8 cellular contexts compared by ENCODE assay signal in the genomic region with DNA sequence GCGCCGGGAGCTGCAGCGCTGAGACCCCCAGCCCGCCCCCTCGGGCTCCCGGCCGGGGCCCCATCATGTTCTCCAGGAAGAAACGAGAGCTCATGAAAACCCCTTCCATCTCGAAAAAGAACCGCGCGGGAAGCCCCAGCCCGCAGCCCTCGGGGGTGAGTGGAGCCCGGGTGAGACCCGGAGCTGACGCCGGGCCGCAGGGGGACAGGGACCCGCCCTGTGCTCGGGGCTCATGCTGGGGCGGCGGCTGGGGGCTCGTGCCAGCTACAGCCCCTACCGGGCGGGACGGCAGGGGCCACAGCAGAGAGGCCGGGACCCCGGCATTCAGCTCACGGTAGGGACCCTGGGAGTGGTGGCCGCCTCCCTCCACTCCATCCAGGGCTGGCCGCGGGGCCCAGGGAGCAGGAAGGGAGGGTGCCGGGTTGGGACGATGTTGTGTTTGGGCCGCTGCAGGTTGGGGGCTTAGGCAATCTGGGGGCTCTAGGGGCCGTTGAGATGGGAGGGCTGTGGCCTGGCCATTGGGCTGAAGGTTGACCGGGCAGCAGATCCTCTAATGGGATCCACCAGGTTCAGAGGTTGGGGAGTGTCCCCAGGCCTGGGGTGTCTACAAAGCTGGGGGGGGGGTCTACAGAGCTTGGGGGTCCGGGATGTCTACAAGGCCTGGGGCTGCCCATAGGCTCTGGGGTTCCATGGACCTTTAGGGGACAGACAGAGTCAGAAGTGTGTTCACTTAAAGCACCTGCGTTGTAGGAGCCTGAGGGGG. TPM values are rescaled to one million over a fixed set of nuclear protein-coding genes. Genes with fewer than 3 reads are reported as not detected.
DNase-seq lines count a peak whose midpoint lies in the region; ATAC-seq, FAIRE-seq and TF ChIP-seq lines count a peak whose summit lies in the region.

No MANE protein-coding gene starts in this region.

- H3K36me3 ChIP-seq in HepG2 (replicated peaks in 1 of 2; ENCODE audit: control insufficient read depth in 1 of 2, insufficient read depth in 2 of 2, low read length in 2 of 2), result no peaks in the 10 kb centered on the region

- CTCF ChIA-PET in HepG2 (lab: Yijun Ruan, JAX; ENCODE audit: low intra/inter-chr PET ratio, low total read pairs), result no interaction called here

- no peak for TF ChIP-seq EP300 in HepG2 (IDR thresholded peaks at IDR 0.05; ENCODE audit: low read depth in 2 of 2, low read length in 2 of 2)
- TF ChIP-seq EP300 in HepG2 (CRISPR knock-in tag; IDR thresholded peaks at IDR 0.05; ENCODE audit: borderline replicate concordance), result no peak

- in situ Hi-C loops in HepG2 (cut with HindIII; ENCODE audit: extremely low pct_ligation_motif_present, low pct_unique_long_range_greater_than_20kb), result loop anchor here (5.0 kb wide), 1 partner anchor 35 kb away; the partner anchor contains the start of gene GPX4

- peak overlapping the region; percentile 71 to 78 (median 77) for H3K4me3 ChIP-seq in HepG2 (replicated peaks in 1 of 3; ENCODE audit: insufficient read depth in 1 of 3, low read depth in 2 of 3, low read length in 3 of 3)

- H3K9ac ChIP-seq in HepG2 (ENCODE audit: insufficient read depth, low read depth, low read length), result peak overlapping the region; percentile 54; the same call in 1 of the 2 replicates

- TF ChIP-seq RAD21 in HepG2 (CRISPR knock-in tag; IDR thresholded peaks at IDR 0.05), result no peak

- TF ChIP-seq CTCF in HepG2 (CRISPR knock-in tag; IDR thresholded peaks at IDR 0.05), result no peak

- H3K4me1 ChIP-seq in HepG2 (ENCODE audit: insufficient read depth, low read length), result peaks cover 39% of the 10 kb centered on the region

- POLR2A ChIA-PET in HepG2 (lab: Yijun Ruan, JAX), result interaction anchor here (0.9 to 2.7 kb wide), 10 partner anchors 8 to 201 kb away, joined by 3 to 9 read pairs (median 5); partner anchors contain the start of genes CIRBP, CNN2, GPX4 and RNU6-2

- WGBS in HepG2 (ENCODE audit: low lambda C conversion rate), result 0% methylated on average over 8 of the region's 40 CpGs

- H2AFZ ChIP-seq in HepG2 (ENCODE audit: low read length), result no peak overlapping the region

- H3K9me3 ChIP-seq in HepG2 (ENCODE audit: low read length), result no peaks in the 10 kb centered on the region

- H3K4me2 ChIP-seq in HepG2 (ENCODE audit: low read depth, low read length), result peak overlapping the region; percentile 86

- H3K79me2 ChIP-seq in HepG2 (ENCODE audit: insufficient read depth, low read length), result no peaks in the 10 kb centered on the region

- H3K27me3 ChIP-seq in HepG2 (ENCODE audit: control insufficient read depth in 1 of 2, insufficient read depth in 2 of 2, low read length in 2 of 2), result no peaks in the 10 kb centered on the region

- intact Hi-C loops in HepG2 (cut with micrococcal nuclease; ENCODE audit: unreplicated experiment), result no loop called here

- H4K20me1 ChIP-seq in HepG2 (ENCODE audit: insufficient read depth, low read length), result no peaks in the 10 kb centered on the region

- H3K27ac ChIP-seq in HepG2 (ENCODE audit: extremely low read length, insufficient read depth, low read length), result no peak overlapping the region

- no TSS peak for BruUV-seq in HepG2 (replicated peaks; lab: Mats Ljungman, UMichigan)

- FAIRE-seq in GM12892 (lab: Jason Lieb, UNC) (peak; percentile 68), HepG2 (lab: Jason Lieb, UNC) (no peak)

- no peak for DNase-seq in GM12892 (ENCODE audit: insufficient read length)
- peak; percentile 66 for DNase-seq in activated gamma-delta T cell treated with Interleukin-2 at 50 U/mL for 16 hours
- no peak for DNase-seq in HepG2 (ENCODE audit: low spot score)
- no peak for DNase-seq in Kasumi-1 (lab: John Stamatoyannopoulos, UW)
- DNase-seq in AML-193 (lab: John Stamatoyannopoulos, UW), result no peak
- no peak for DNase-seq in activated CD8-positive, alpha-beta memory T cell treated with anti-CD3 and anti-CD28 coated beads for 24 hours

- TF ChIP-seq POLR2A in GM12892 (IDR thresholded peaks at IDR 0.05; ENCODE audit: low read depth, low read length) (peak; percentile 16; the same call in 1 of the 2 replicates), HepG2 (IDR thresholded peaks at IDR 0.05; ENCODE audit: insufficient read depth in 1 of 2, low read depth in 2 of 2, low read length in 2 of 2) (no peak)

- ATAC-seq in HG03521 (IDR thresholded peaks at IDR 0.05; ENCODE audit: unreplicated experiment), result peak; percentile 9
- ATAC-seq in HepG2, result peak; percentile 17
- ATAC-seq in GM21528 (IDR thresholded peaks at IDR 0.05; ENCODE audit: low FRiP score, unreplicated experiment), result no peak

RNA-seq across cellular contexts. Expression of gene ARHGAP45, which starts 0.6 kb away (rescaled TPM):
- polyA plus RNA-seq in GM12892 (2012; ENCODE audit: missing spikeins), result 45.5 TPM
- total RNA-seq in HepG2 (2016; rRNA removed; fragmentation: Illumina TruSeq; extraction: Trizol), result 0.48 and 0.84 TPM in 2 replicates
- total RNA-seq in HepG2 (2016; cell fraction: cytosol; rRNA removed; fragmentation: Illumina TruSeq; extraction: Trizol; ENCODE audit: low read depth), result 0.35 and 0.51 TPM in 2 replicates
- total RNA-seq in HepG2 (2016; cell fraction: insoluble cytoplasmic fraction; rRNA removed; fragmentation: Illumina TruSeq; extraction: Trizol), result 0.16 and 0.50 TPM in 2 replicates
- total RNA-seq in HepG2 (2016; cell fraction: membrane; rRNA removed; fragmentation: Illumina TruSeq; extraction: Trizol), result 0.38 and 0.40 TPM in 2 replicates
- 0.28 and 0.63 TPM in 2 replicates for total RNA-seq in HepG2 (2016; cell fraction: nucleus; rRNA removed; fragmentation: Illumina TruSeq; extraction: Trizol)
- 32.0 and 40.3 TPM in 2 replicates for polyA plus RNA-seq in HepG2 (2011; rRNA removed)
- polyA plus RNA-seq in HepG2 (2011; cell fraction: cytosol; rRNA removed), result 17.7 and 31.9 TPM in 2 replicates
- polyA plus RNA-seq in HepG2 (2011; cell fraction: nucleus; rRNA removed), result 222 and 325 TPM in 2 replicates
- polyA plus RNA-seq in HepG2 (2012), result 21.8 and 23.4 TPM in 2 replicates
- not detected in 2 replicates for polyA plus RNA-seq in HepG2 (2016; cell fraction: cytosol; fragmentation: Illumina TruSeq; extraction: Trizol; ENCODE audit: low read depth)
- 0.41 and 0.69 TPM in 2 replicates for polyA plus RNA-seq in HepG2 (2016; cell fraction: insoluble cytoplasmic fraction; fragmentation: Illumina TruSeq; extraction: Trizol; ENCODE audit: low read depth)
- polyA plus RNA-seq in HepG2 (2016; cell fraction: membrane; fragmentation: Illumina TruSeq; extraction: Trizol; ENCODE audit: low read depth), result not detected in 2 replicates
- polyA plus RNA-seq in HepG2 (2016; cell fraction: nucleus; fragmentation: Illumina TruSeq; extraction: Trizol; ENCODE audit: insufficient read depth, low read depth), result 1.5 TPM in 2 replicates
- 18.3 and 37.9 TPM in 2 replicates for polyA minus RNA-seq in HepG2 (2011; rRNA and poly(A)+ RNA removed; ENCODE audit: low replicate concordance)
- polyA minus RNA-seq in HepG2 (2011; cell fraction: cytosol; rRNA and poly(A)+ RNA removed), result 19.3 and 20.1 TPM in 2 replicates
- 25.0 and 29.0 TPM in 2 replicates for polyA minus RNA-seq in HepG2 (2011; cell fraction: nucleus; rRNA and poly(A)+ RNA removed)

RNA-seq across cellular contexts. Expression of gene ABCA7, which starts 27.6 kb away (rescaled TPM):
- 6.9 TPM for polyA plus RNA-seq in GM12892 (2012; ENCODE audit: missing spikeins)
- total RNA-seq in HepG2 (2016; rRNA removed; fragmentation: Illumina TruSeq; extraction: Trizol), result 1.3 and 4.4 TPM in 2 replicates
- 3.4 and 3.5 TPM in 2 replicates for total RNA-seq in HepG2 (2016; cell fraction: cytosol; rRNA removed; fragmentation: Illumina TruSeq; extraction: Trizol; ENCODE audit: low read depth)
- 2.5 and 6.4 TPM in 2 replicates for total RNA-seq in HepG2 (2016; cell fraction: insoluble cytoplasmic fraction; rRNA removed; fragmentation: Illumina TruSeq; extraction: Trizol)
- 1.7 and 2.0 TPM in 2 replicates for total RNA-seq in HepG2 (2016; cell fraction: membrane; rRNA removed; fragmentation: Illumina TruSeq; extraction: Trizol)
- 7.8 and 9.7 TPM in 2 replicates for total RNA-seq in HepG2 (2016; cell fraction: nucleus; rRNA removed; fragmentation: Illumina TruSeq; extraction: Trizol)
- 32.4 and 41.2 TPM in 2 replicates for polyA plus RNA-seq in HepG2 (2011; rRNA removed)
- 27.7 and 35.9 TPM in 2 replicates for polyA plus RNA-seq in HepG2 (2011; cell fraction: cytosol; rRNA removed)
- 316 and 410 TPM in 2 replicates for polyA plus RNA-seq in HepG2 (2011; cell fraction: nucleus; rRNA removed)
- polyA plus RNA-seq in HepG2 (2012), result 29.1 and 29.7 TPM in 2 replicates
- polyA plus RNA-seq in HepG2 (2016; cell fraction: cytosol; fragmentation: Illumina TruSeq; extraction: Trizol; ENCODE audit: low read depth), result 0.23 and 0.72 TPM in 2 replicates
- polyA plus RNA-seq in HepG2 (2016; cell fraction: insoluble cytoplasmic fraction; fragmentation: Illumina TruSeq; extraction: Trizol; ENCODE audit: low read depth), result 1.6 and 2.2 TPM in 2 replicates
- polyA plus RNA-seq in HepG2 (2016; cell fraction: membrane; fragmentation: Illumina TruSeq; extraction: Trizol; ENCODE audit: low read depth), result 0.54 and 0.71 TPM in 2 replicates
- polyA plus RNA-seq in HepG2 (2016; cell fraction: nucleus; fragmentation: Illumina TruSeq; extraction: Trizol; ENCODE audit: insufficient read depth, low read depth), result 25.9 and 28.7 TPM in 2 replicates
- polyA minus RNA-seq in HepG2 (2011; rRNA and poly(A)+ RNA removed; ENCODE audit: low replicate concordance), result 20.1 and 68.5 TPM in 2 replicates
- 20.8 and 23.1 TPM in 2 replicates for polyA minus RNA-seq in HepG2 (2011; cell fraction: cytosol; rRNA and poly(A)+ RNA removed)
- polyA minus RNA-seq in HepG2 (2011; cell fraction: nucleus; rRNA and poly(A)+ RNA removed), result 41.6 and 44.5 TPM in 2 replicates

RNA-seq across cellular contexts. Expression of gene POLR2E, which starts 27.7 kb away (rescaled TPM):
- polyA plus RNA-seq in GM12892 (2012; ENCODE audit: missing spikeins), result 87.9 TPM
- total RNA-seq in HepG2 (2016; rRNA removed; fragmentation: Illumina TruSeq; extraction: Trizol), result 140 TPM in 2 replicates
- total RNA-seq in HepG2 (2016; cell fraction: cytosol; rRNA removed; fragmentation: Illumina TruSeq; extraction: Trizol; ENCODE audit: low read depth), result 43.4 and 44.8 TPM in 2 replicates
- 135 and 141 TPM in 2 replicates for total RNA-seq in HepG2 (2016; cell fraction: insoluble cytoplasmic fraction; rRNA removed; fragmentation: Illumina TruSeq; extraction: Trizol)
- total RNA-seq in HepG2 (2016; cell fraction: membrane; rRNA removed; fragmentation: Illumina TruSeq; extraction: Trizol), result 89.0 and 92.5 TPM in 2 replicates
- total RNA-seq in HepG2 (2016; cell fraction: nucleus; rRNA removed; fragmentation: Illumina TruSeq; extraction: Trizol), result 54.0 and 55.3 TPM in 2 replicates
- 272 and 305 TPM in 2 replicates for polyA plus RNA-seq in HepG2 (2011; rRNA removed)
- polyA plus RNA-seq in HepG2 (2011; cell fraction: cytosol; rRNA removed), result 222 and 337 TPM in 2 replicates
- 150 and 188 TPM in 2 replicates for polyA plus RNA-seq in HepG2 (2011; cell fraction: nucleus; rRNA removed)
- polyA plus RNA-seq in HepG2 (2012), result 201 and 222 TPM in 2 replicates
- polyA plus RNA-seq in HepG2 (2016; cell fraction: cytosol; fragmentation: Illumina TruSeq; extraction: Trizol; ENCODE audit: low read depth), result 94.9 and 102 TPM in 2 replicates
- 246 and 282 TPM in 2 replicates for polyA plus RNA-seq in HepG2 (2016; cell fraction: insoluble cytoplasmic fraction; fragmentation: Illumina TruSeq; extraction: Trizol; ENCODE audit: low read depth)
- 145 and 159 TPM in 2 replicates for polyA plus RNA-seq in HepG2 (2016; cell fraction: membrane; fragmentation: Illumina TruSeq; extraction: Trizol; ENCODE audit: low read depth)
- polyA plus RNA-seq in HepG2 (2016; cell fraction: nucleus; fragmentation: Illumina TruSeq; extraction: Trizol; ENCODE audit: insufficient read depth, low read depth), result 179 TPM in 2 replicates
- 343 and 389 TPM in 2 replicates for polyA minus RNA-seq in HepG2 (2011; rRNA and poly(A)+ RNA removed; ENCODE audit: low replicate concordance)
- polyA minus RNA-seq in HepG2 (2011; cell fraction: cytosol; rRNA and poly(A)+ RNA removed), result 104 and 129 TPM in 2 replicates
- polyA minus RNA-seq in HepG2 (2011; cell fraction: nucleus; rRNA and poly(A)+ RNA removed), result 39.5 and 42.0 TPM in 2 replicates

RNA-seq across cellular contexts. Expression of gene GPX4, which starts 36.3 kb away (rescaled TPM):
- 359 TPM for polyA plus RNA-seq in GM12892 (2012; ENCODE audit: missing spikeins)
- 426 and 535 TPM in 2 replicates for total RNA-seq in HepG2 (2016; rRNA removed; fragmentation: Illumina TruSeq; extraction: Trizol)
- total RNA-seq in HepG2 (2016; cell fraction: cytosol; rRNA removed; fragmentation: Illumina TruSeq; extraction: Trizol; ENCODE audit: low read depth), result 2,785 and 3,522 TPM in 2 replicates
- 340 and 561 TPM in 2 replicates for total RNA-seq in HepG2 (2016; cell fraction: insoluble cytoplasmic fraction; rRNA removed; fragmentation: Illumina TruSeq; extraction: Trizol)
- 1,902 and 2,313 TPM in 2 replicates for total RNA-seq in HepG2 (2016; cell fraction: membrane; rRNA removed; fragmentation: Illumina TruSeq; extraction: Trizol)
- 168 and 177 TPM in 2 replicates for total RNA-seq in HepG2 (2016; cell fraction: nucleus; rRNA removed; fragmentation: Illumina TruSeq; extraction: Trizol)
- polyA plus RNA-seq in HepG2 (2011; rRNA removed), result 613 and 728 TPM in 2 replicates
- 837 and 1,257 TPM in 2 replicates for polyA plus RNA-seq in HepG2 (2011; cell fraction: cytosol; rRNA removed)
- polyA plus RNA-seq in HepG2 (2011; cell fraction: nucleus; rRNA removed), result 557 and 562 TPM in 2 replicates
- polyA plus RNA-seq in HepG2 (2012), result 539 and 705 TPM in 2 replicates
- polyA plus RNA-seq in HepG2 (2016; cell fraction: cytosol; fragmentation: Illumina TruSeq; extraction: Trizol; ENCODE audit: low read depth), result 3,701 and 4,930 TPM in 2 replicates
- polyA plus RNA-seq in HepG2 (2016; cell fraction: insoluble cytoplasmic fraction; fragmentation: Illumina TruSeq; extraction: Trizol; ENCODE audit: low read depth), result 454 and 583 TPM in 2 replicates
- 2,313 and 2,706 TPM in 2 replicates for polyA plus RNA-seq in HepG2 (2016; cell fraction: membrane; fragmentation: Illumina TruSeq; extraction: Trizol; ENCODE audit: low read depth)
- 387 and 420 TPM in 2 replicates for polyA plus RNA-seq in HepG2 (2016; cell fraction: nucleus; fragmentation: Illumina TruSeq; extraction: Trizol; ENCODE audit: insufficient read depth, low read depth)
- 195 and 435 TPM in 2 replicates for polyA minus RNA-seq in HepG2 (2011; rRNA and poly(A)+ RNA removed; ENCODE audit: low replicate concordance)
- polyA minus RNA-seq in HepG2 (2011; cell fraction: cytosol; rRNA and poly(A)+ RNA removed), result 211 and 241 TPM in 2 replicates
- polyA minus RNA-seq in HepG2 (2011; cell fraction: nucleus; rRNA and poly(A)+ RNA removed), result 51.6 and 73.4 TPM in 2 replicates

RNA-seq across cellular contexts. Expression of gene CNN2, which starts 41.1 kb away (rescaled TPM):
- polyA plus RNA-seq in GM12892 (2012; ENCODE audit: missing spikeins), result 68.4 TPM
- 70.0 and 84.5 TPM in 2 replicates for total RNA-seq in HepG2 (2016; rRNA removed; fragmentation: Illumina TruSeq; extraction: Trizol)
- 29.8 and 31.9 TPM in 2 replicates for total RNA-seq in HepG2 (2016; cell fraction: cytosol; rRNA removed; fragmentation: Illumina TruSeq; extraction: Trizol; ENCODE audit: low read depth)
- 66.1 and 74.6 TPM in 2 replicates for total RNA-seq in HepG2 (2016; cell fraction: insoluble cytoplasmic fraction; rRNA removed; fragmentation: Illumina TruSeq; extraction: Trizol)
- total RNA-seq in HepG2 (2016; cell fraction: membrane; rRNA removed; fragmentation: Illumina TruSeq; extraction: Trizol), result 70.9 and 77.3 TPM in 2 replicates
- total RNA-seq in HepG2 (2016; cell fraction: nucleus; rRNA removed; fragmentation: Illumina TruSeq; extraction: Trizol), result 37.1 and 39.3 TPM in 2 replicates
- 58.1 and 63.6 TPM in 2 replicates for polyA plus RNA-seq in HepG2 (2011; rRNA removed)
- 71.9 and 76.4 TPM in 2 replicates for polyA plus RNA-seq in HepG2 (2011; cell fraction: cytosol; rRNA removed)
- polyA plus RNA-seq in HepG2 (2011; cell fraction: nucleus; rRNA removed), result 59.2 and 73.6 TPM in 2 replicates
- polyA plus RNA-seq in HepG2 (2012), result 37.6 and 46.6 TPM in 2 replicates
- 36.8 and 41.0 TPM in 2 replicates for polyA plus RNA-seq in HepG2 (2016; cell fraction: cytosol; fragmentation: Illumina TruSeq; extraction: Trizol; ENCODE audit: low read depth)
- 82.0 and 114 TPM in 2 replicates for polyA plus RNA-seq in HepG2 (2016; cell fraction: insoluble cytoplasmic fraction; fragmentation: Illumina TruSeq; extraction: Trizol; ENCODE audit: low read depth)
- polyA plus RNA-seq in HepG2 (2016; cell fraction: membrane; fragmentation: Illumina TruSeq; extraction: Trizol; ENCODE audit: low read depth), result 75.2 and 79.7 TPM in 2 replicates
- 90.2 and 93.1 TPM in 2 replicates for polyA plus RNA-seq in HepG2 (2016; cell fraction: nucleus; fragmentation: Illumina TruSeq; extraction: Trizol; ENCODE audit: insufficient read depth, low read depth)
- 84.2 and 138 TPM in 2 replicates for polyA minus RNA-seq in HepG2 (2011; rRNA and poly(A)+ RNA removed; ENCODE audit: low replicate concordance)
- 122 and 138 TPM in 2 replicates for polyA minus RNA-seq in HepG2 (2011; cell fraction: cytosol; rRNA and poly(A)+ RNA removed)
- polyA minus RNA-seq in HepG2 (2011; cell fraction: nucleus; rRNA and poly(A)+ RNA removed), result 21.5 and 28.6 TPM in 2 replicates
